Comparison of ENCODE assay signal across 33 cellular contexts in the genomic region with DNA sequence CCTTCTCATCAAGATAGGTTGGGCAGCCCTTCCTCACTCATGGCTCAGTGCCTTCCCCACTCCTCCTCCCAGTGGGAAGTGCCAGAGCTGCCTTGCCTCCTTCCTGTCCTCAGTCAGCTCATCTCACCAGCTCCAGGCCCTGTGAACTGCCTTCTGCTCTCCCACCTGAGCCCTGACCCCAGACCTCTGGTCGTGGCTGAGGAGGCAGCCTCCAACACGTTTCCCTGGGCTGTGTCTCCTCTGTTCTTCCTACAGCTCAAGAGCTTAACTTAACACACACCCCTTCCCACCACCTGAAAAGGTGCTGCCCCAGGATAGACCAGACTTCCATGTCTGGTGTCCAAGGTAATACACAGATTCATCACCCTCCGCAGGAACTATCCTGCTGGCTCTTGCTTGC. TPM values are rescaled to one million over a fixed set of nuclear protein-coding genes. Genes with fewer than 3 reads are reported as not detected.
"Had no signal": no experiment of that assay in that cellular context is flagged by ENCODE, and none has a peak within 500 bp of the region (broad histone marks: within the 10 kb centered on the region; RNA-seq: fewer than 3 reads in every experiment).

No MANE protein-coding gene starts in this region.

- H3K4me1 ChIP-seq: foreskin keratinocyte had no signal

- H3K27me3 ChIP-seq: brain microvascular endothelial cell, esophagus muscularis mucosa, gastrocnemius medialis had no signal

- DNase-seq: activated CD4-positive, alpha-beta memory T cell treated with anti-CD3 and anti-CD28 coated beads, Interleukin-2, amount 10 ng/mL, durations not matched to agents 7 days and 5 days; activated CD4-positive, alpha-beta T cell treated with anti-CD3 and anti-CD28 coated beads for 36 hours; activated CD4-positive, alpha-beta T cell treated with anti-CD3 and anti-CD28 coated beads, Interleukin-2, amount 10 ng/mL, durations not matched to agents 24 days and 14 days; activated CD4-positive, CD25-positive, alpha-beta regulatory T cell; activated CD4-positive, CD25-positive, alpha-beta regulatory T cell treated with anti-CD3 and anti-CD28 coated beads, Interleukin-2, amount 50 U/mL, for 72 hours; activated CD8-positive, alpha-beta memory T cell treated with anti-CD3 and anti-CD28 coated beads, Interleukin-2, amount 50 U/mL, for 48 hours; activated gamma-delta T cell; activated naive CD4-positive, alpha-beta T cell; activated naive CD4-positive, alpha-beta T cell treated with anti-CD3 and anti-CD28 coated beads, Interleukin-2, amount 10 ng/mL, durations not matched to agents 7 days and 5 days; activated T-cell treated with anti-CD3 and anti-CD28 coated beads for 4 hours; activated T-cell treated with anti-CD3 and anti-CD28 coated beads, Interleukin-2, amount 50 U/mL, for 24 hours; activated T-cell treated with anti-CD3 and anti-CD28 coated beads, Interleukin-2, amount 50 U/mL, for 72 hours; amniotic stem cell; anterior cingulate cortex; brain microvascular endothelial cell; dermis blood vessel endothelial cell; effector CD4-positive, alpha-beta T cell; effector memory CD8-positive, alpha-beta T cell; erythroblast; foreskin keratinocyte; gastrocnemius medialis; glutamatergic neuron; T-helper 2 cell had no signal

- ATAC-seq: activated CD4-positive, alpha-beta T cell treated with anti-CD3 and anti-CD28 coated beads for 36 hours; activated T-cell treated with anti-CD3 and anti-CD28 coated beads, Interleukin-2, amount 50 U/mL, for 72 hours; effector memory CD8-positive, alpha-beta T cell; foreskin keratinocyte; gastrocnemius medialis had no signal

- H3K4me1 Mint-ChIP-seq: activated CD4-positive, alpha-beta memory T cell treated with anti-CD3 and anti-CD28 coated beads, Interleukin-2, amount 10 ng/mL, durations not matched to agents 7 days and 5 days; activated CD4-positive, alpha-beta T cell treated with anti-CD3 and anti-CD28 coated beads for 36 hours; activated CD4-positive, alpha-beta T cell treated with anti-CD3 and anti-CD28 coated beads, Interleukin-2, amount 10 ng/mL, durations not matched to agents 24 days and 14 days; activated naive CD4-positive, alpha-beta T cell treated with anti-CD3 and anti-CD28 coated beads, Interleukin-2, amount 10 ng/mL, durations not matched to agents 7 days and 5 days; central memory CD8-positive, alpha-beta T cell had no signal

- H3K27ac ChIP-seq: brain microvascular endothelial cell, coronary artery, esophagus muscularis mucosa, foreskin keratinocyte, gastrocnemius medialis had no signal

- H3K9me3 Mint-ChIP-seq: activated CD4-positive, alpha-beta memory T cell treated with anti-CD3 and anti-CD28 coated beads, Interleukin-2, amount 10 ng/mL, durations not matched to agents 7 days and 5 days; activated CD4-positive, alpha-beta T cell treated with anti-CD3 and anti-CD28 coated beads, Interleukin-2, amount 10 ng/mL, durations not matched to agents 24 days and 14 days; activated naive CD4-positive, alpha-beta T cell treated with anti-CD3 and anti-CD28 coated beads, Interleukin-2, amount 10 ng/mL, durations not matched to agents 7 days and 5 days; activated T-cell treated with anti-CD3 and anti-CD28 coated beads, Interleukin-2, amount 50 U/mL, for 24 hours; activated T-cell treated with anti-CD3 and anti-CD28 coated beads, Interleukin-2, amount 50 U/mL, for 72 hours; central memory CD8-positive, alpha-beta T cell; effector memory CD8-positive, alpha-beta T cell had no signal

- H3K36me3 ChIP-seq: brain microvascular endothelial cell, esophagus muscularis mucosa, gastrocnemius medialis had no signal

- H3K36me3 Mint-ChIP-seq: activated naive CD4-positive, alpha-beta T cell treated with anti-CD3 and anti-CD28 coated beads, Interleukin-2, amount 10 ng/mL, durations not matched to agents 7 days and 5 days; activated naive CD8-positive, alpha-beta T cell had no signal

- H3K4me3 Mint-ChIP-seq: activated CD4-positive, alpha-beta memory T cell treated with anti-CD3 and anti-CD28 coated beads, Interleukin-2, amount 10 ng/mL, durations not matched to agents 7 days and 5 days; activated CD4-positive, alpha-beta T cell treated with anti-CD3 and anti-CD28 coated beads for 36 hours; activated CD4-positive, alpha-beta T cell treated with anti-CD3 and anti-CD28 coated beads, Interleukin-2, amount 10 ng/mL, durations not matched to agents 24 days and 14 days; activated naive CD4-positive, alpha-beta T cell treated with anti-CD3 and anti-CD28 coated beads, Interleukin-2, amount 10 ng/mL, durations not matched to agents 7 days and 5 days; activated naive CD8-positive, alpha-beta T cell; activated T-cell treated with anti-CD3 and anti-CD28 coated beads, Interleukin-2, amount 50 U/mL, for 24 hours; activated T-cell treated with anti-CD3 and anti-CD28 coated beads, Interleukin-2, amount 50 U/mL, for 72 hours; central memory CD8-positive, alpha-beta T cell; effector memory CD8-positive, alpha-beta T cell had no signal

- H3K27me3 Mint-ChIP-seq: activated CD4-positive, alpha-beta T cell treated with anti-CD3 and anti-CD28 coated beads, Interleukin-2, amount 10 ng/mL, durations not matched to agents 24 days and 14 days; activated naive CD4-positive, alpha-beta T cell treated with anti-CD3 and anti-CD28 coated beads, Interleukin-2, amount 10 ng/mL, durations not matched to agents 7 days and 5 days had no signal

- H3K4me3 ChIP-seq: coronary artery, esophagus muscularis mucosa, gastrocnemius medialis had no signal

- H3K27ac Mint-ChIP-seq: activated CD4-positive, alpha-beta memory T cell treated with anti-CD3 and anti-CD28 coated beads, Interleukin-2, amount 10 ng/mL, durations not matched to agents 7 days and 5 days; activated CD4-positive, alpha-beta T cell treated with anti-CD3 and anti-CD28 coated beads for 36 hours; activated CD4-positive, alpha-beta T cell treated with anti-CD3 and anti-CD28 coated beads, Interleukin-2, amount 10 ng/mL, durations not matched to agents 24 days and 14 days; activated naive CD4-positive, alpha-beta T cell treated with anti-CD3 and anti-CD28 coated beads, Interleukin-2, amount 10 ng/mL, durations not matched to agents 7 days and 5 days; activated naive CD8-positive, alpha-beta T cell; activated T-cell treated with anti-CD3 and anti-CD28 coated beads, Interleukin-2, amount 50 U/mL, for 24 hours; activated T-cell treated with anti-CD3 and anti-CD28 coated beads, Interleukin-2, amount 50 U/mL, for 72 hours; effector memory CD8-positive, alpha-beta T cell had no signal

RNA-seq across cellular contexts. Expression of gene IL9, which starts 21.2 kb away (rescaled TPM):
- total RNA-seq: activated CD4-positive, alpha-beta memory T cell treated with anti-CD3 and anti-CD28 coated beads, Interleukin-2, amount 10 ng/mL, durations not matched to agents 7 days and 5 days; astrocyte; bronchial epithelial cell; cardiac septum; cerebellum; dermis blood vessel endothelial cell; esophagus muscularis mucosa; foreskin keratinocyte; gastrocnemius medialis had no signal
- polyA plus RNA-seq: adipose tissue, foreskin keratinocyte had no signal

RNA-seq across cellular contexts. Expression of gene SLC25A48, which starts 40.0 kb away (rescaled TPM):
- total RNA-seq: activated CD4-positive, alpha-beta memory T cell treated with anti-CD3 and anti-CD28 coated beads, Interleukin-2, amount 10 ng/mL, durations not matched to agents 7 days and 5 days; activated CD4-positive, alpha-beta T cell treated with anti-CD3 and anti-CD28 coated beads for 36 hours; activated CD4-positive, alpha-beta T cell treated with anti-CD3 and anti-CD28 coated beads, Interleukin-2, amount 10 ng/mL, durations not matched to agents 24 days and 14 days; activated T-cell treated with anti-CD3 and anti-CD28 coated beads, Interleukin-2, amount 50 U/mL, for 72 hours; astrocyte; bronchial epithelial cell; cardiac septum; dermis blood vessel endothelial cell; foreskin keratinocyte; T-helper 1 cell treated with Interleukin-12 subunit alpha and Interleukin-12 subunit beta and Interleukin-4 antibody, amounts not matched to agents 30 ng/mL and 1 ng/mL, for 36 hours had no signal
- polyA plus RNA-seq: foreskin keratinocyte had no signal
